ENCODE assay signal across 31 cellular contexts in genomic region chr16:51382215-51382614, GRCh38.
DNase-seq lines count a peak whose midpoint lies in the region; ATAC-seq, FAIRE-seq and TF ChIP-seq lines count a peak whose summit lies in the region.
"Had no signal": no experiment of that assay in that cellular context is flagged by ENCODE, and none has a peak within 500 bp of the region (broad histone marks: within the 10 kb centered on the region; RNA-seq: fewer than 3 reads in every experiment).

No MANE protein-coding gene starts in this region.

- CTCF ChIA-PET in activated naive CD4-positive, alpha-beta T cell treated with anti-CD3 and anti-CD28 coated beads, Interleukin-2, amount 10 ng/mL, durations not matched to agents 7 days and 5 days (lab: Charles Lee) = no interaction called here

- no peak overlapping the region for H3K4me3 ChIP-seq in epithelial cell of esophagus (ENCODE audit: low read length)
- H3K4me3 ChIP-seq: A549, K562 had no signal

- ATAC-seq in left lobe of liver (peak; percentile 57), HG03571 (IDR thresholded peaks at IDR 0.05; ENCODE audit: unreplicated experiment) (no peak)
- ATAC-seq: A549; CD8-positive, alpha-beta T cell; HCT116; K562; PC-3; Right ventricle myocardium inferior had no signal

- DNase-seq in M059J (ENCODE audit: low read depth) (peak; percentile 25), epithelial cell of esophagus (ENCODE audit: low read depth) (peak; percentile 5), left lobe of liver (ENCODE audit: low spot score) (no peak), urothelium cell line (ENCODE audit: low spot score) (peak; percentile 13), NCI-H2227 treated with DMSO at 0.1 percent for 48 hours (lab: John Stamatoyannopoulos, UW) (no peak)
- no peak for DNase-seq in activated naive CD4-positive, alpha-beta T cell treated with anti-CD3 and anti-CD28 coated beads, Interleukin-2, amount 10 ng/mL, durations not matched to agents 7 days and 5 days
- DNase-seq: Caco-2; CD8-positive, alpha-beta T cell; DMS 273 treated with DMSO at 0.1 percent for 48 hours; DMS79; EL; GF-D8; Kasumi-1; MV-4-11; NCI-H1105 treated with DMSO at 0.1 percent for 48 hours; NCI-H146; NCI-H1930; NCI-H2107; NCI-H446; NCI-H526; NCI-H82; NK-92 treated with Interleukin-12 subunit alpha and Interleukin-12 subunit beta, amount 100 ng/mL, for 24 hours; PC-3 had no signal

- no peak overlapping the region for H3K4me3 Mint-ChIP-seq in activated naive CD4-positive, alpha-beta T cell treated with anti-CD3 and anti-CD28 coated beads, Interleukin-2, amount 10 ng/mL, durations not matched to agents 7 days and 5 days
- H3K4me3 Mint-ChIP-seq: B cell; CD8-positive, alpha-beta T cell had no signal

- H3K27ac Mint-ChIP-seq in activated naive CD4-positive, alpha-beta T cell treated with anti-CD3 and anti-CD28 coated beads, Interleukin-2, amount 10 ng/mL, durations not matched to agents 7 days and 5 days = no peak overlapping the region
- H3K27ac Mint-ChIP-seq: B cell; CD8-positive, alpha-beta T cell had no signal

- TF ChIP-seq CTCF in epithelial cell of esophagus (IDR thresholded peaks at IDR 0.05; ENCODE audit: insufficient read depth, low read depth, low read length, missing control alignments) = no peak

- H3K4me1 Mint-ChIP-seq in activated naive CD4-positive, alpha-beta T cell treated with anti-CD3 and anti-CD28 coated beads, Interleukin-2, amount 10 ng/mL, durations not matched to agents 7 days and 5 days = no peaks in the 10 kb centered on the region
- H3K4me1 Mint-ChIP-seq: B cell had no signal

- H3K9me3 Mint-ChIP-seq in activated naive CD4-positive, alpha-beta T cell treated with anti-CD3 and anti-CD28 coated beads, Interleukin-2, amount 10 ng/mL, durations not matched to agents 7 days and 5 days = peaks cover 6% of the 10 kb centered on the region

- H3K36me3 Mint-ChIP-seq in activated naive CD4-positive, alpha-beta T cell treated with anti-CD3 and anti-CD28 coated beads, Interleukin-2, amount 10 ng/mL, durations not matched to agents 7 days and 5 days = no peaks in the 10 kb centered on the region
- H3K36me3 Mint-ChIP-seq: CD8-positive, alpha-beta T cell had no signal

- no peaks in the 10 kb centered on the region for H3K27me3 Mint-ChIP-seq in activated naive CD4-positive, alpha-beta T cell treated with anti-CD3 and anti-CD28 coated beads, Interleukin-2, amount 10 ng/mL, durations not matched to agents 7 days and 5 days
- H3K27me3 Mint-ChIP-seq: B cell had no signal

- FAIRE-seq in urothelium cell line (lab: Jason Lieb, UNC) = peak; percentile 37
- FAIRE-seq: A549, GM12892, H1, K562 had no signal

Comparison
In these comparisons a context has a peak if more than half of its experiments do, and no peak if none do; other contexts are left out.
1. DNase-seq: peak in M059J (single experiment), epithelial cell of esophagus (single experiment) and urothelium cell line (single experiment); none in left lobe of liver (single experiment), NCI-H2227 treated with DMSO at 0.1 percent for 48 hours (single experiment) and activated naive CD4-positive, alpha-beta T cell treated with anti-CD3 and anti-CD28 coated beads, Interleukin-2, amount 10 ng/mL, durations not matched to agents 7 days and 5 days (single experiment).